ENCODE assay signal across 8 cellular contexts in genomic region chr19:4172861-4173473, GRCh38. TPM values are rescaled to one million over a fixed set of nuclear protein-coding genes. Genes with fewer than 3 reads are reported as not detected.
DNase-seq lines count a peak whose midpoint lies in the region; ATAC-seq and TF ChIP-seq lines count a peak whose summit lies in the region.

No MANE protein-coding gene starts in this region.

- POLR2A ChIA-PET in HEK293 (lab: Yijun Ruan, JAX): no interaction called here

- ATAC-seq in HG03139 (IDR thresholded peaks at IDR 0.05; ENCODE audit: unreplicated experiment): no peak
- no peak for ATAC-seq in GM21576 (IDR thresholded peaks at IDR 0.05; ENCODE audit: unreplicated experiment)
- ATAC-seq in GM18861 (IDR thresholded peaks at IDR 0.05; ENCODE audit: unreplicated experiment): no peak

- DNase-seq in SK-MEL-5 (ENCODE audit: low read depth, low spot score) (peak; percentile 30), iPS-NIHi11 (ENCODE audit: low spot score) (peak; percentile 94)
- DNase-seq in activated naive CD4-positive, alpha-beta T cell treated with Interleukin-2 at 50 U/mL for 16 hours: peak; percentile 71
- DNase-seq in stimulated activated CD4-positive, alpha-beta T cell treated with anti-CD3 and anti-CD28 coated beads, Interleukin-2, amount 100 ng/mL, for 48 hours: peak; percentile 62 to 70

- H3K36me3 ChIP-seq in HEK293 (ENCODE audit: control insufficient read depth in 2 of 2, insufficient read depth in 1 of 2, low read length in 2 of 2): peaks cover 0 to 11% of the 10 kb centered on the region in 2 experiments; a peak in 2 of 3 replicates

- H3K27ac ChIP-seq in HEK293 (ENCODE audit: extremely low read depth, low read depth, low read length): no peak overlapping the region

- H3K4me3 ChIP-seq in HEK293 (ENCODE audit: low read depth, low read length): no peak overlapping the region

- in situ Hi-C loops in SK-MEL-5 (cut with HindIII; ENCODE audit: low pct_unique_long_range_greater_than_20kb, low sequenced_read_pairs): no loop called here

- H3K9me3 ChIP-seq in HEK293 (ENCODE audit: control insufficient read depth, insufficient read depth, low read depth, low read length): no peaks in the 10 kb centered on the region

- CTCF ChIA-PET in HEK293 (lab: Yijun Ruan, JAX): interaction anchor here (0.7 kb wide), 1 partner anchor 11 kb away, joined by 3 read pairs; no protein-coding TSS in a partner anchor

- no peaks in the 10 kb centered on the region for H3K4me1 ChIP-seq in HEK293 (ENCODE audit: control insufficient read depth, insufficient read depth, low read length)

- no peak for TF ChIP-seq CTCF in HEK293 (tag by site-specific recombination; IDR thresholded peaks at IDR 0.05)

TF ChIP-seq in HEK293, 187 proteins besides CTCF, POLR2A, EP300 and RAD21 (continues in another document):
- TF ChIP-seq TCF7L2 (IDR thresholded peaks at IDR 0.05; ENCODE audit: borderline replicate concordance, low read depth, low read length): no peak
- 0 out of 2 replicates have a peak, but pooled peaks have one; percentile 55 for TF ChIP-seq HOXC10 (CRISPR knock-in tag; IDR thresholded peaks at IDR 0.05)
- TF ChIP-seq ZNF544 (tag by site-specific recombination; IDR thresholded peaks at IDR 0.05): no peak
- TF ChIP-seq GLI2 (tag by site-specific recombination; IDR thresholded peaks at IDR 0.05; ENCODE audit: borderline replicate concordance, low read depth): no peak
- no peak for TF ChIP-seq OVOL3 (tag by site-specific recombination; IDR thresholded peaks at IDR 0.05)
- TF ChIP-seq GLIS1 (tag by site-specific recombination; IDR thresholded peaks at IDR 0.05): peak; percentile 38; the same call in 1 of the 2 replicates
- TF ChIP-seq SP3 (tag by site-specific recombination; IDR thresholded peaks at IDR 0.05): 0 out of 2 replicates have a peak, but pooled peaks have one; percentile 31
- TF ChIP-seq ZBTB49 (tag by site-specific recombination; IDR thresholded peaks at IDR 0.05; ENCODE audit: low read depth): no peak
- no peak for TF ChIP-seq ZNF184 (tag by site-specific recombination; IDR thresholded peaks at IDR 0.05)
- no peak for TF ChIP-seq ZNF510 (tag by site-specific recombination; IDR thresholded peaks at IDR 0.05; ENCODE audit: insufficient replicate concordance)
- no peak for TF ChIP-seq ZNF670 (tag by site-specific recombination; IDR thresholded peaks at IDR 0.05; ENCODE audit: low read depth)
- TF ChIP-seq ZNF558 (tag by site-specific recombination; IDR thresholded peaks at IDR 0.05): no peak
- no peak for TF ChIP-seq ELK4 (IDR thresholded peaks at IDR 0.05; ENCODE audit: borderline replicate concordance, low read depth, low read length)
- no peak for TF ChIP-seq ZNF146 (tag by site-specific recombination; IDR thresholded peaks at IDR 0.05)
- peak; percentile 69 for TF ChIP-seq EGR2 (tag by site-specific recombination; IDR thresholded peaks at IDR 0.05; ENCODE audit: low read depth)
- no peak for TF ChIP-seq ZNF148 (tag by site-specific recombination; IDR thresholded peaks at IDR 0.05; ENCODE audit: borderline replicate concordance)
- no peak for TF ChIP-seq ZNF248 (tag by site-specific recombination; IDR thresholded peaks at IDR 0.05)
- TF ChIP-seq ZNF24 (tag by site-specific recombination; IDR thresholded peaks at IDR 0.05): 0 out of 2 replicates have a peak, but pooled peaks have one; percentile 29
- no peak for TF ChIP-seq ZFP3 (tag by site-specific recombination; IDR thresholded peaks at IDR 0.05; ENCODE audit: low read depth)
- TF ChIP-seq ZNF394 (tag by site-specific recombination; IDR thresholded peaks at IDR 0.05; ENCODE audit: borderline replicate concordance): peak; percentile 78
- no peak for TF ChIP-seq ZNF549 (tag by site-specific recombination; IDR thresholded peaks at IDR 0.05)
- TF ChIP-seq ZNF18 (tag by site-specific recombination; IDR thresholded peaks at IDR 0.05): no peak
- no peak for TF ChIP-seq ZNF138 (tag by site-specific recombination; IDR thresholded peaks at IDR 0.05; ENCODE audit: borderline replicate concordance)
- TF ChIP-seq ZNF521 (tag by site-specific recombination; IDR thresholded peaks at IDR 0.05): no peak
- no peak for TF ChIP-seq MZF1 (tag by site-specific recombination; IDR thresholded peaks at IDR 0.05; ENCODE audit: borderline replicate concordance)

RNA-seq across cellular contexts. Expression of gene SIRT6, which starts 9.4 kb away (rescaled TPM):
- total RNA-seq in SK-MEL-5 (2014; rRNA removed; shearing (Covaris generic)): 10.0 and 12.1 TPM in 2 replicates
- 29.4 and 32.2 TPM in 2 replicates for polyA plus RNA-seq in SK-MEL-5 (2015; cell fraction: cytosol; rRNA removed)
- polyA plus RNA-seq in SK-MEL-5 (2015; cell fraction: nucleus; rRNA removed): 64.6 and 142 TPM in 2 replicates

RNA-seq across cellular contexts. Expression of gene ANKRD24, which starts 9.5 kb away (rescaled TPM):
- total RNA-seq in SK-MEL-5 (2014; rRNA removed; shearing (Covaris generic)): 0.05 and 0.16 TPM in 2 replicates
- polyA plus RNA-seq in SK-MEL-5 (2015; cell fraction: cytosol; rRNA removed): 0.15 and 0.55 TPM in 2 replicates
- polyA plus RNA-seq in SK-MEL-5 (2015; cell fraction: nucleus; rRNA removed): 0.30 and 2.0 TPM in 2 replicates

RNA-seq across cellular contexts. Expression of gene CREB3L3, which starts 19.5 kb away (rescaled TPM):
- not detected in 2 replicates for total RNA-seq in SK-MEL-5 (2014; rRNA removed; shearing (Covaris generic))
- not detected in 2 replicates for polyA plus RNA-seq in SK-MEL-5 (2015; cell fraction: cytosol; rRNA removed)
- polyA plus RNA-seq in SK-MEL-5 (2015; cell fraction: nucleus; rRNA removed): not detected in 2 replicates

RNA-seq across cellular contexts. Expression of gene MAP2K2, which starts 49.0 kb away (rescaled TPM):
- 192 and 197 TPM in 2 replicates for total RNA-seq in SK-MEL-5 (2014; rRNA removed; shearing (Covaris generic))
- 224 and 228 TPM in 2 replicates for polyA plus RNA-seq in SK-MEL-5 (2015; cell fraction: cytosol; rRNA removed)
- polyA plus RNA-seq in SK-MEL-5 (2015; cell fraction: nucleus; rRNA removed): 113 and 116 TPM in 2 replicates

RNA-seq across cellular contexts. Expression of gene EBI3, which starts 56.4 kb away (rescaled TPM):
- not detected in 2 replicates for total RNA-seq in SK-MEL-5 (2014; rRNA removed; shearing (Covaris generic))
- polyA plus RNA-seq in SK-MEL-5 (2015; cell fraction: cytosol; rRNA removed): 0.07 and 0.08 TPM in 2 replicates
- not detected in 2 replicates for polyA plus RNA-seq in SK-MEL-5 (2015; cell fraction: nucleus; rRNA removed)

Comparison
In these comparisons a context has a peak if more than half of its experiments do, and no peak if none do; other contexts are left out.
1. DNase-seq: peak in every context shown above with its lines; median percentile 94 in iPS-NIHi11; 71 in activated naive CD4-positive, alpha-beta T cell treated with Interleukin-2 at 50 U/mL for 16 hours; 66 in stimulated activated CD4-positive, alpha-beta T cell treated with anti-CD3 and anti-CD28 coated beads, Interleukin-2, amount 100 ng/mL, for 48 hours; 30 in SK-MEL-5.